9 cellular contexts compared by ENCODE assay signal in genomic region chr13:98544105-98544710, GRCh38. TPM values are rescaled to one million over a fixed set of nuclear protein-coding genes. Genes with fewer than 3 reads are reported as not detected.
A peak's percentile ranks its signal among the peaks of the same experiment; 100 is the strongest.
DNase-seq lines count a peak whose midpoint lies in the region; ATAC-seq and TF ChIP-seq lines count a peak whose summit lies in the region.
"Had no signal": no experiment of that assay in that cellular context is flagged by ENCODE, and none has a peak within 500 bp of the region (broad histone marks: within the 10 kb centered on the region; RNA-seq: fewer than 3 reads in every experiment).

No MANE protein-coding gene starts in this region.

- H3K4me1 Mint-ChIP-seq in T-helper 17 cell: peaks cover 69% of the 10 kb centered on the region
- H3K4me1 Mint-ChIP-seq in progenitor cell of endocrine pancreas (ENCODE audit: low read depth): peaks cover 31% of the 10 kb centered on the region

- TF ChIP-seq CTCF in heart left ventricle (IDR thresholded peaks at IDR 0.05) (no peak), progenitor cell of endocrine pancreas (IDR thresholded peaks at IDR 0.05; ENCODE audit: unreplicated experiment) (no peak)

- H3K4me1 ChIP-seq in heart left ventricle (peaks cover 6 to 91% (median 68%) of the 10 kb centered on the region in 12 donors), Karpas-422 (ENCODE audit: low read length) (peaks cover 38% of the 10 kb centered on the region)

- H3K4me3 Mint-ChIP-seq in T-helper 17 cell (peak overlapping the region; percentile 90), progenitor cell of endocrine pancreas (ENCODE audit: low read depth) (no peak overlapping the region)

- no peak overlapping the region for H3K4me3 ChIP-seq in heart left ventricle
- H3K4me3 ChIP-seq in Karpas-422 (ENCODE audit: low read length): no peak overlapping the region

- H3K27ac Mint-ChIP-seq in T-helper 17 cell: peak overlapping the region; percentile 96
- H3K27ac Mint-ChIP-seq in progenitor cell of endocrine pancreas: peak overlapping the region; percentile 18

- no peak overlapping the region for H2AFZ ChIP-seq in Karpas-422 (ENCODE audit: low read length)

- H3K9me2 ChIP-seq in Karpas-422 (replicated peaks; ENCODE audit: insufficient read depth, low read length): no peaks in the 10 kb centered on the region

- H3K9me3 ChIP-seq in T-helper 17 cell (ENCODE audit: control insufficient read depth, low read length, poor library complexity, severe bottlenecking): no peaks in the 10 kb centered on the region
- no peaks in the 10 kb centered on the region for H3K9me3 ChIP-seq in heart left ventricle
- H3K9me3 ChIP-seq in Karpas-422 (ENCODE audit: low read length): no peaks in the 10 kb centered on the region

- ATAC-seq in GM18511 (IDR thresholded peaks at IDR 0.05; ENCODE audit: unreplicated experiment): peak; percentile 5
- ATAC-seq in T-helper 17 cell: no peak
- peak in 3 of 4 donors; percentile 6 to 40 (median 20) for ATAC-seq in heart left ventricle
- ATAC-seq in GM21526 (IDR thresholded peaks at IDR 0.05; ENCODE audit: low FRiP score, unreplicated experiment): no peak
- no peak for ATAC-seq in HG02973 (IDR thresholded peaks at IDR 0.05; ENCODE audit: unreplicated experiment)

- H3K27me3 Mint-ChIP-seq in T-helper 17 cell (no peaks in the 10 kb centered on the region), progenitor cell of endocrine pancreas (no peaks in the 10 kb centered on the region)

- H3K27ac ChIP-seq in heart left ventricle (peak overlapping the region in 8 of 12 donors; percentile 27 to 74 (median 50)), Karpas-422 (ENCODE audit: low read length) (no peak overlapping the region)

- H3K36me3 Mint-ChIP-seq in T-helper 17 cell (ENCODE audit: low read depth): no peaks in the 10 kb centered on the region
- H3K36me3 Mint-ChIP-seq in progenitor cell of endocrine pancreas (ENCODE audit: insufficient read depth): no peaks in the 10 kb centered on the region

- no peak overlapping the region for H3K9ac ChIP-seq in Karpas-422 (ENCODE audit: low read length)

- WGBS in heart left ventricle, 4 donors: 52 to 61% (median 57%) methylated on average over 13 to 16 of the region's 16 CpGs

- no peak overlapping the region for H3K4me2 ChIP-seq in Karpas-422 (ENCODE audit: low read depth, low read length, poor library complexity, severe bottlenecking)

- DNase-seq in T-helper 17 cell (no peak), heart left ventricle (no peak), progenitor cell of endocrine pancreas (ENCODE audit: low spot score, unreplicated experiment) (no peak), Karpas-422 (no peak), NCI-H2029 treated with DMSO at 0.1 percent for 48 hours (lab: John Stamatoyannopoulos, UW) (no peak)
- DNase-seq: NCI-H446 treated with DMSO at 0.1 percent for 48 hours had no signal

- peaks cover 100% of the 10 kb centered on the region for H3K79me2 ChIP-seq in Karpas-422 (ENCODE audit: low read length)

- TF ChIP-seq POLR2A in heart left ventricle (IDR thresholded peaks at IDR 0.05): no peak

- peaks cover 0 to 8% (median 0%) of the 10 kb centered on the region in 9 donors for H3K36me3 ChIP-seq in heart left ventricle
- H3K36me3 ChIP-seq in Karpas-422 (ENCODE audit: insufficient read depth, low read length): no peaks in the 10 kb centered on the region

- H4K20me1 ChIP-seq in Karpas-422 (ENCODE audit: insufficient read depth, low read depth, low read length): peaks cover 60% of the 10 kb centered on the region

- no peaks in the 10 kb centered on the region for H3K9me3 Mint-ChIP-seq in progenitor cell of endocrine pancreas (ENCODE audit: low read depth)

- intact Hi-C loops in heart left ventricle (cut with DNase I): loop anchor here in 2 of 10 donors (5.0 kb wide), 2 partner anchors 33 to 47 kb away; partner anchors contain the start of gene STK24 (in 1 of the 2)

- H3K27me3 ChIP-seq in heart left ventricle (no peaks in the 10 kb centered on the region), Karpas-422 (ENCODE audit: low read length) (no peaks in the 10 kb centered on the region)

RNA-seq across cellular contexts. Expression of gene STK24, which starts 32.7 kb away (rescaled TPM):
- 100 to 1,000 TPM; 134 to 163 TPM for total RNA-seq in T-helper 17 cell
- 10 to 100 TPM; 56.5 to 82.6 (median 63.0) TPM for total RNA-seq in heart left ventricle
- 10 to 100 TPM; 26.6 to 54.1 TPM for polyA plus RNA-seq in heart left ventricle
- total RNA-seq in progenitor cell of endocrine pancreas: 105 and 113 TPM in 2 replicates
- total RNA-seq in Karpas-422 (2014; rRNA removed; shearing (Covaris generic); ENCODE audit: low replicate concordance): 93.9 and 107 TPM in 2 replicates

Comparison
In these comparisons a context has a peak if more than half of its experiments do, and no peak if none do; other contexts are left out.
1. ATAC-seq: peak in GM18511 (single experiment) and heart left ventricle (3 of 4); none in T-helper 17 cell (single experiment), GM21526 (single experiment) and HG02973 (single experiment).